ENCODE assay signal across 15 cellular contexts in the genomic region with DNA sequence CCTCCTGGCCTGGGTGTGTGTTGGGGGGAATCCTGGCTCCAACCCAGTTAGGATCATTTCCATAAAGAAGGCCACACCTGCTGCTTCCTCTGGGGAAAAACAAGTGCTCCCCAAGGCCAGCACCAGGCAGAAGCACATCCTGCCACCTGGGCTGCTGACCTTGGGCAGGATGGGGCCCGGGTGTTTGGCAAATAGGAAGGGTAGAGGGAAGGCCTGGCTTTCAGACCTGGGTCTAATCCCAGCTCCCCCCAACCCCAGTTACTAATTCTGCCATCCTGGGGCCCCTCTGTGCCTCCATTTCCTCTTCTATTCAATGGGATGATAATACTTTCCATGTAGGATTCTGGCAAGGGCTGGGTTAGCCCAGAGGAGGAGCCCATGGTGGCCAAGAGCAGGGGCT. TPM values are rescaled to one million over a fixed set of nuclear protein-coding genes. Genes with fewer than 3 reads are reported as not detected.
DNase-seq lines count a peak whose midpoint lies in the region; ATAC-seq and TF ChIP-seq lines count a peak whose summit lies in the region.
"Had no signal": no experiment of that assay in that cellular context is flagged by ENCODE, and none has a peak within 500 bp of the region (broad histone marks: within the 10 kb centered on the region; RNA-seq: fewer than 3 reads in every experiment).

No MANE protein-coding gene starts in this region.

- ATAC-seq in right cardiac atrium (no peak), body of pancreas (no peak), HG03469 (IDR thresholded peaks at IDR 0.05; ENCODE audit: unreplicated experiment) (no peak)

- no peak for TF ChIP-seq CTCF in RWPE1 (conservative IDR thresholded peaks at IDR 0.05; ENCODE audit: low read depth)
- TF ChIP-seq CTCF in fibroblast of lung (conservative IDR thresholded peaks at IDR 0.05 in 1 of 2, IDR thresholded peaks at IDR 0.05 in 1 of 2; ENCODE audit: low read depth in 1 of 2, low read length in 2 of 2) = no peak
- TF ChIP-seq CTCF in tibial nerve (IDR thresholded peaks at IDR 0.05) = no peak
- no peak for TF ChIP-seq CTCF in body of pancreas (IDR thresholded peaks at IDR 0.05)

- POLR2A ChIA-PET in RWPE1 (lab: Yijun Ruan, JAX; ENCODE audit: low non-redundant PET) = no interaction called here

- H3K27me3 ChIP-seq in right cardiac atrium (ENCODE audit: control insufficient read depth, insufficient read depth) = no peaks in the 10 kb centered on the region
- H3K27me3 ChIP-seq in fibroblast of lung (ENCODE audit: control insufficient read depth, insufficient read depth, low read length) = no peaks in the 10 kb centered on the region
- no peaks in the 10 kb centered on the region for H3K27me3 ChIP-seq in tibial nerve
- H3K27me3 ChIP-seq in body of pancreas = no peaks in the 10 kb centered on the region
- H3K27me3 ChIP-seq: gastroesophageal sphincter had no signal

- no peak overlapping the region for H3K4me3 ChIP-seq in right cardiac atrium (ENCODE audit: low read length)
- no peak overlapping the region for H3K4me3 ChIP-seq in fibroblast of lung (replicated peaks in 1 of 4; ENCODE audit: control extremely low read depth in 1 of 4, insufficient read depth in 1 of 4, low read depth in 3 of 4, low read length in 4 of 4)
- H3K4me3 ChIP-seq in tibial nerve = no peak overlapping the region
- H3K4me3 ChIP-seq in body of pancreas = no peak overlapping the region
- H3K4me3 ChIP-seq: gastroesophageal sphincter had no signal

- H3K36me3 ChIP-seq in fibroblast of lung (ENCODE audit: control insufficient read depth, insufficient read depth, low read length) (peaks cover 2% of the 10 kb centered on the region), tibial nerve (peaks cover 0 to 12% (median 0%) of the 10 kb centered on the region in 3 donors), body of pancreas (replicated peaks in 1 of 2; ENCODE audit: insufficient read depth in 1 of 2, low read depth in 2 of 2) (no peaks in the 10 kb centered on the region)
- H3K36me3 ChIP-seq: gastroesophageal sphincter, WERI-Rb-1 had no signal

- no peak overlapping the region for H2AFZ ChIP-seq in fibroblast of lung (ENCODE audit: low read length)

- H3K9me3 ChIP-seq in right cardiac atrium (ENCODE audit: control insufficient read depth, low read length) (no peaks in the 10 kb centered on the region), fibroblast of lung (ENCODE audit: control insufficient read depth, insufficient read depth, low read depth, low read length) (no peaks in the 10 kb centered on the region), tibial nerve (no peaks in the 10 kb centered on the region), body of pancreas (no peaks in the 10 kb centered on the region)
- H3K9me3 ChIP-seq: gastroesophageal sphincter had no signal

- H3K4me1 ChIP-seq in right cardiac atrium (ENCODE audit: control insufficient read depth, insufficient read depth, low read length) (no peaks in the 10 kb centered on the region), fibroblast of lung (ENCODE audit: control insufficient read depth, extremely low read depth, insufficient read depth, low read length) (peaks cover 18% of the 10 kb centered on the region), tibial nerve (peaks cover 0 to 56% (median 23%) of the 10 kb centered on the region in 4 donors), body of pancreas (peaks cover 41% of the 10 kb centered on the region)

- no peak overlapping the region for H3K9ac ChIP-seq in fibroblast of lung (ENCODE audit: insufficient read depth, low read length)

- intact Hi-C loops in cardiac septum (cut with DNase I) = loop anchor here (5.0 kb wide), 1 partner anchor 54 kb away; the partner anchor contains the start of gene HERPUD1
- intact Hi-C loops in right cardiac atrium (cut with DNase I) = no loop called here
- intact Hi-C loops in body of pancreas (cut with DNase I) = no loop called here

- no peak overlapping the region for H3K4me2 ChIP-seq in fibroblast of lung (ENCODE audit: extremely low read depth, insufficient read depth, low read length)

- peaks cover 26% of the 10 kb centered on the region for H3K79me2 ChIP-seq in fibroblast of lung (ENCODE audit: control insufficient read depth, insufficient read depth, low read length)

- peak; percentile 70 for DNase-seq in cardiac septum (ENCODE audit: low spot score)
- no peak for DNase-seq in right cardiac atrium
- DNase-seq in RWPE1 (ENCODE audit: low spot score) = no peak
- DNase-seq in fibroblast of lung (ENCODE audit: low read depth in 2 of 2) = no peak
- DNase-seq in tibial nerve (ENCODE audit: low spot score in 2 of 2) = no peak
- no peak for DNase-seq in NCI-H2107 treated with DMSO at 0.1 percent for 48 hours (lab: John Stamatoyannopoulos, UW; ENCODE audit: unreplicated experiment)
- no peak for DNase-seq in body of pancreas
- DNase-seq: NCI-H510A; SHP77; stimulated activated CD4-positive, alpha-beta T cell treated with anti-CD3 and anti-CD28 coated beads, Interleukin-12 subunit alpha, Interleukin-12 subunit beta, amount 100 ng/mL, for 4 hours; WERI-Rb-1 had no signal

- 72% methylated on average over 1 of the region's 1 CpG for WGBS in right cardiac atrium
- 70 to 89% methylated on average over 1 of the region's 1 CpG for WGBS in tibial nerve, 2 donors
- 17 to 33% methylated on average over 1 of the region's 1 CpG for WGBS in body of pancreas, 2 donors

- CTCF ChIA-PET in RWPE1 (lab: Yijun Ruan, JAX) = no interaction called here

- TF ChIP-seq POLR2A in tibial nerve (IDR thresholded peaks at IDR 0.05) (no peak), body of pancreas (IDR thresholded peaks at IDR 0.05) (no peak)

- no peak overlapping the region for H3K27ac ChIP-seq in right cardiac atrium (ENCODE audit: low read length)
- H3K27ac ChIP-seq in RWPE1 = peak overlapping the region; percentile 68
- H3K27ac ChIP-seq in fibroblast of lung (ENCODE audit: insufficient read depth, low read length) = peak overlapping the region; percentile 55
- H3K27ac ChIP-seq in tibial nerve = peak overlapping the region in 3 of 4 donors; percentile 36 to 80 (median 75)
- no peak overlapping the region for H3K27ac ChIP-seq in body of pancreas
- H3K27ac ChIP-seq: C4-2B, WERI-Rb-1 had no signal

- H4K20me1 ChIP-seq in fibroblast of lung (ENCODE audit: control insufficient read depth, extremely low read depth, insufficient read depth, low read length) = no peaks in the 10 kb centered on the region

- TF ChIP-seq EP300 in tibial nerve (IDR thresholded peaks at IDR 0.05) = no peak

RNA-seq across cellular contexts. Expression of gene NLRC5, which starts 3.0 kb away (rescaled TPM):
- 12.7 TPM for total RNA-seq in cardiac septum
- 10 to 100 TPM in 2 of 4 donors, 1 to 10 TPM in 2; 7.9 to 25.0 (median 13.1) TPM for total RNA-seq in right cardiac atrium
- polyA plus RNA-seq in right cardiac atrium = 8.2 TPM
- 23.6 and 43.6 TPM in 2 replicates for total RNA-seq in fibroblast of lung
- polyA plus RNA-seq in fibroblast of lung = 18.8 and 22.2 TPM in 2 replicates
- 15.0 and 16.3 TPM in 2 replicates for polyA plus RNA-seq in fibroblast of lung (2012)
- 68.3 and 84.0 TPM in 2 replicates for polyA minus RNA-seq in fibroblast of lung (ENCODE audit: low replicate concordance)
- 10 to 100 TPM; 32.4 to 57.9 (median 37.1) TPM for total RNA-seq in tibial nerve
- total RNA-seq in body of pancreas = 10 to 100 TPM in 1 of 2 donors, 1 to 10 TPM in 1; 8.3 to 23.4 TPM

RNA-seq across cellular contexts. Expression of gene CETP, which starts 24.6 kb away (rescaled TPM):
- total RNA-seq in cardiac septum = not detected
- total RNA-seq in right cardiac atrium = under 1 TPM in 2 of 4 donors, not detected in 2; 0.46 to 0.59 TPM
- 0.34 TPM for polyA plus RNA-seq in right cardiac atrium
- total RNA-seq in fibroblast of lung = not detected in 2 replicates
- polyA plus RNA-seq in fibroblast of lung = 0.06 TPM in 1 of 2 replicates, not detected in the other
- polyA plus RNA-seq in fibroblast of lung (2012) = 0.12 TPM in 1 of 2 replicates, not detected in the other
- not detected in 2 replicates for polyA minus RNA-seq in fibroblast of lung (ENCODE audit: low replicate concordance)
- not detected for total RNA-seq in tibial nerve
- under 1 TPM in 1 of 2 donors, not detected in 1; 0.66 TPM for total RNA-seq in body of pancreas
- total RNA-seq: kidney epithelial cell had no signal

RNA-seq across cellular contexts. Expression of gene HERPUD1, which starts 54.4 kb away (rescaled TPM):
- 87.4 TPM for total RNA-seq in cardiac septum
- 100 to 1,000 TPM in 3 of 4 donors, 10 to 100 TPM in 1; 98.6 to 126 (median 118) TPM for total RNA-seq in right cardiac atrium
- polyA plus RNA-seq in right cardiac atrium = 94.6 TPM
- total RNA-seq in fibroblast of lung = 111 and 117 TPM in 2 replicates
- 127 and 199 TPM in 2 replicates for polyA plus RNA-seq in fibroblast of lung
- 68.9 and 89.8 TPM in 2 replicates for polyA plus RNA-seq in fibroblast of lung (2012)
- polyA minus RNA-seq in fibroblast of lung (ENCODE audit: low replicate concordance) = 241 and 266 TPM in 2 replicates
- total RNA-seq in tibial nerve = 100 to 1,000 TPM; 143 to 274 (median 161) TPM
- total RNA-seq in body of pancreas = 100 to 1,000 TPM; 211 to 293 TPM

Comparison
In these comparisons a context has a peak if more than half of its experiments do, and no peak if none do; other contexts are left out.
1. H3K27ac ChIP-seq: peak in RWPE1 (single experiment), fibroblast of lung (single experiment) and tibial nerve (3 of 4); none in right cardiac atrium (single experiment) and body of pancreas (0 of 4).